ENCODE assay signal across 1 cellular context in the genomic region with DNA sequence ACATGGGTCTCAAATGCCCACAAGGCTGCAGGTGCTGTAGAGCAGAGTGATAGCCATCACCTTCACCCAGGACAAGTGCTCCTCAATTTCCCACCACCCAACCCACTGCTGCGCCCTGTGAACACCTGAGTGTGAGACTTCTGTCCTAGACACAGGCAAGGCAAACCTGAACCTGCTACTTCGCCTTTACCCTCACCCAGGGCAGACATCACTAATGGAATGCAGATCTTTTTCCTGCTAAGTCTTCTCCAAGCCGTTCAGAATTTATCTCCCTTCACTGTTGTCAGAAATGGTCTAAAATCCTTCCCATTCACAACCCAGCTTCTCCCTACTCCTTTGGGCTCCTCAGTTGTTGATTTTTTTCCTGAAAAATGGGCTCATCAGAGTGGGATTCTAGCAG.
TF ChIP-seq lines count a peak whose summit lies in the region.

No MANE protein-coding gene starts in this region.

TF ChIP-seq in GM12878, 131 proteins besides CTCF, POLR2A, EP300 and RAD21 (continued from another document):
- TF ChIP-seq IRF5 (IDR thresholded peaks at IDR 0.05; ENCODE audit: borderline replicate concordance), result no peak
